ENCODE assay signal across 1 cellular context in genomic region chr5:41903892-41904799, GRCh38.
TF ChIP-seq lines count a peak whose summit lies in the region.

RIMOC1 (plus strand) TSS chr5:41904344; CDS start chr5:41904368, 24 bp downstream.

TF ChIP-seq in HepG2, 621 proteins besides CTCF, POLR2A, EP300 and RAD21 (continued from another document and continues in another):
- TF ChIP-seq KDM5B (CRISPR knock-in tag; IDR thresholded peaks at IDR 0.05; ENCODE audit: borderline replicate concordance) (peak; percentile 93), ZFY (CRISPR knock-in tag; IDR thresholded peaks at IDR 0.05) (peak; percentile 99), ZNF850 (CRISPR knock-in tag; conservative IDR thresholded peaks at IDR 0.05) (no peak), ZNF350 (CRISPR knock-in tag; IDR thresholded peaks at IDR 0.05; ENCODE audit: borderline replicate concordance, low read depth) (peak; percentile 93), POLR2AphosphoS5 (IDR thresholded peaks at IDR 0.05; ENCODE audit: low read depth, low read length) (peak; percentile 69), HCFC1 (IDR thresholded peaks at IDR 0.05; ENCODE audit: low read depth, low read length) (no peak; the same call in none of the 2 replicates), REPIN1 (CRISPR knock-in tag; IDR thresholded peaks at IDR 0.05; ENCODE audit: borderline replicate concordance, low read depth) (0 out of 2 replicates have a peak, but pooled peaks have one; percentile 47), ZNF180 (CRISPR knock-in tag; IDR thresholded peaks at IDR 0.05; ENCODE audit: borderline replicate concordance, low read depth) (no peak), GFI1 (CRISPR knock-in tag; IDR thresholded peaks at IDR 0.05; ENCODE audit: borderline replicate concordance) (peak; percentile 79), ZNF207 (IDR thresholded peaks at IDR 0.05; ENCODE audit: borderline replicate concordance) (peak; percentile 98; the same call in 1 of the 2 replicates), ZNF280B (CRISPR knock-in tag; IDR thresholded peaks at IDR 0.05; ENCODE audit: borderline replicate concordance) (peak; percentile 96), ZNF407 (CRISPR knock-in tag; IDR thresholded peaks at IDR 0.05; ENCODE audit: not compliant biosample characterization) (peak; percentile 95), TCF7L2 (IDR thresholded peaks at IDR 0.05; ENCODE audit: low read depth, low read length) (no peak), ZKSCAN5 (CRISPR knock-in tag; IDR thresholded peaks at IDR 0.05) (peak; percentile 39; the same call in 1 of the 2 replicates), ZNF615 (CRISPR knock-in tag; IDR thresholded peaks at IDR 0.05; ENCODE audit: borderline replicate concordance) (0 out of 2 replicates have a peak, but pooled peaks have one; percentile 62), ZNF337 (CRISPR knock-in tag; IDR thresholded peaks at IDR 0.05; ENCODE audit: borderline replicate concordance, low read depth) (no peak), CHD4 (IDR thresholded peaks at IDR 0.05; ENCODE audit: borderline replicate concordance, low read length) (no peak), NR2F6 (IDR thresholded peaks at IDR 0.05) (peak; percentile 64), NR2F6 (CRISPR knock-in tag; IDR thresholded peaks at IDR 0.05) (peak; percentile 66), SPEN (CRISPR knock-in tag; IDR thresholded peaks at IDR 0.05; ENCODE audit: low read depth) (peak; percentile 97; the same call in 1 of the 2 replicates), THAP11 (CRISPR knock-in tag; IDR thresholded peaks at IDR 0.05) (peak; percentile 92), ZBTB34 (CRISPR knock-in tag; IDR thresholded peaks at IDR 0.05) (no peak; the same call in 1 of the 2 replicates), BATF2 (CRISPR knock-in tag; IDR thresholded peaks at IDR 0.05) (no peak), ZNF75D (CRISPR knock-in tag; IDR thresholded peaks at IDR 0.05; ENCODE audit: borderline replicate concordance) (0 out of 2 replicates have a peak, but pooled peaks have one; percentile 55), AGO2 (optimal IDR thresholded peaks at IDR 0.05; ENCODE audit: low read depth, low read length) (peak; percentile 71), PHF21A (CRISPR knock-in tag; IDR thresholded peaks at IDR 0.05) (peak; percentile 76; the same call in 1 of the 2 replicates), ZNF839 (CRISPR knock-in tag; IDR thresholded peaks at IDR 0.05; ENCODE audit: borderline replicate concordance) (no peak), KLF16 (CRISPR knock-in tag; IDR thresholded peaks at IDR 0.05) (peak in 1 of 2 experiments; percentile 92; a peak in 2 of 4 replicates), POLR2AphosphoS2 (IDR thresholded peaks at IDR 0.05; ENCODE audit: low read depth, low read length) (no peak), NFRKB (IDR thresholded peaks at IDR 0.05) (peak; percentile 59; the same call in 1 of the 2 replicates), FOXP1 (IDR thresholded peaks at IDR 0.05) (no peak), FOXP1 (CRISPR knock-in tag; IDR thresholded peaks at IDR 0.05) (no peak; the same call in 1 of the 2 replicates), ZNF546 (CRISPR knock-in tag; conservative IDR thresholded peaks at IDR 0.05) (no peak; the same call in 1 of the 2 replicates), HNF4G (IDR thresholded peaks at IDR 0.05; ENCODE audit: borderline replicate concordance, low read depth, low read length) (no peak), HNF4G (CRISPR knock-in tag; IDR thresholded peaks at IDR 0.05; ENCODE audit: borderline replicate concordance, low read depth) (peak; percentile 49; the same call in 1 of the 2 replicates), THYN1 (CRISPR knock-in tag; IDR thresholded peaks at IDR 0.05; ENCODE audit: borderline replicate concordance, low read depth) (no peak), ZNF367 (CRISPR knock-in tag; IDR thresholded peaks at IDR 0.05; ENCODE audit: borderline replicate concordance) (peak; percentile 72; the same call in 1 of the 2 replicates)
- TF ChIP-seq, protein P1, sequence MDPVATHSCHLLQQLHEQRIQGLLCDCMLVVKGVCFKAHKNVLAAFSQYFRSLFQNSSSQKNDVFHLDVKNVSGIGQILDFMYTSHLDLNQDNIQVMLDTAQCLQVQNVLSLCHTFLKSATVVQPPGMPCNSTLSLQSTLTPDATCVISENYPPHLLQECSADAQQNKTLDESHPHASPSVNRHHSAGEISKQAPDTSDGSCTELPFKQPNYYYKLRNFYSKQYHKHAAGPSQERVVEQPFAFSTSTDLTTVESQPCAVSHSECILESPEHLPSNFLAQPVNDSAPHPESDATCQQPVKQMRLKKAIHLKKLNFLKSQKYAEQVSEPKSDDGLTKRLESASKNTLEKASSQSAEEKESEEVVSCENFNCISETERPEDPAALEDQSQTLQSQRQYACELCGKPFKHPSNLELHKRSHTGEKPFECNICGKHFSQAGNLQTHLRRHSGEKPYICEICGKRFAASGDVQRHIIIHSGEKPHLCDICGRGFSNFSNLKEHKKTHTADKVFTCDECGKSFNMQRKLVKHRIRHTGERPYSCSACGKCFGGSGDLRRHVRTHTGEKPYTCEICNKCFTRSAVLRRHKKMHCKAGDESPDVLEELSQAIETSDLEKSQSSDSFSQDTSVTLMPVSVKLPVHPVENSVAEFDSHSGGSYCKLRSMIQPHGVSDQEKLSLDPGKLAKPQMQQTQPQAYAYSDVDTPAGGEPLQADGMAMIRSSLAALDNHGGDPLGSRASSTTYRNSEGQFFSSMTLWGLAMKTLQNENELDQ (CRISPR knock-in tag; IDR thresholded peaks at IDR 0.05; ENCODE audit: borderline replicate concordance): no peak
- TF ChIP-seq, protein P2, sequence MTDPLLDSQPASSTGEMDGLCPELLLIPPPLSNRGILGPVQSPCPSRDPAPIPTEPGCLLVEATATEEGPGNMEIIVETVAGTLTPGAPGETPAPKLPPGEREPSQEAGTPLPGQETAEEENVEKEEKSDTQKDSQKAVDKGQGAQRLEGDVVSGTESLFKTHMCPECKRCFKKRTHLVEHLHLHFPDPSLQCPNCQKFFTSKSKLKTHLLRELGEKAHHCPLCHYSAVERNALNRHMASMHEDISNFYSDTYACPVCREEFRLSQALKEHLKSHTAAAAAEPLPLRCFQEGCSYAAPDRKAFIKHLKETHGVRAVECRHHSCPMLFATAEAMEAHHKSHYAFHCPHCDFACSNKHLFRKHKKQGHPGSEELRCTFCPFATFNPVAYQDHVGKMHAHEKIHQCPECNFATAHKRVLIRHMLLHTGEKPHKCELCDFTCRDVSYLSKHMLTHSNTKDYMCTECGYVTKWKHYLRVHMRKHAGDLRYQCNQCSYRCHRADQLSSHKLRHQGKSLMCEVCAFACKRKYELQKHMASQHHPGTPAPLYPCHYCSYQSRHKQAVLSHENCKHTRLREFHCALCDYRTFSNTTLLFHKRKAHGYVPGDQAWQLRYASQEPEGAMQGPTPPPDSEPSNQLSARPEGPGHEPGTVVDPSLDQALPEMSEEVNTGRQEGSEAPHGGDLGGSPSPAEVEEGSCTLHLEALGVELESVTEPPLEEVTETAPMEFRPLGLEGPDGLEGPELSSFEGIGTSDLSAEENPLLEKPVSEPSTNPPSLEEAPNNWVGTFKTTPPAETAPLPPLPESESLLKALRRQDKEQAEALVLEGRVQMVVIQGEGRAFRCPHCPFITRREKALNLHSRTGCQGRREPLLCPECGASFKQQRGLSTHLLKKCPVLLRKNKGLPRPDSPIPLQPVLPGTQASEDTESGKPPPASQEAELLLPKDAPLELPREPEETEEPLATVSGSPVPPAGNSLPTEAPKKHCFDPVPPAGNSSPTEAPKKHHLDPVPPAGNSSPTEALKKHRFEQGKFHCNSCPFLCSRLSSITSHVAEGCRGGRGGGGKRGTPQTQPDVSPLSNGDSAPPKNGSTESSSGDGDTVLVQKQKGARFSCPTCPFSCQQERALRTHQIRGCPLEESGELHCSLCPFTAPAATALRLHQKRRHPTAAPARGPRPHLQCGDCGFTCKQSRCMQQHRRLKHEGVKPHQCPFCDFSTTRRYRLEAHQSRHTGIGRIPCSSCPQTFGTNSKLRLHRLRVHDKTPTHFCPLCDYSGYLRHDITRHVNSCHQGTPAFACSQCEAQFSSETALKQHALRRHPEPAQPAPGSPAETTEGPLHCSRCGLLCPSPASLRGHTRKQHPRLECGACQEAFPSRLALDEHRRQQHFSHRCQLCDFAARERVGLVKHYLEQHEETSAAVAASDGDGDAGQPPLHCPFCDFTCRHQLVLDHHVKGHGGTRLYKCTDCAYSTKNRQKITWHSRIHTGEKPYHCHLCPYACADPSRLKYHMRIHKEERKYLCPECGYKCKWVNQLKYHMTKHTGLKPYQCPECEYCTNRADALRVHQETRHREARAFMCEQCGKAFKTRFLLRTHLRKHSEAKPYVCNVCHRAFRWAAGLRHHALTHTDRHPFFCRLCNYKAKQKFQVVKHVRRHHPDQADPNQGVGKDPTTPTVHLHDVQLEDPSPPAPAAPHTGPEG (CRISPR knock-in tag; IDR thresholded peaks at IDR 0.05): 0 out of 2 replicates have a peak, but pooled peaks have one; percentile 61
